In the genomic region with DNA sequence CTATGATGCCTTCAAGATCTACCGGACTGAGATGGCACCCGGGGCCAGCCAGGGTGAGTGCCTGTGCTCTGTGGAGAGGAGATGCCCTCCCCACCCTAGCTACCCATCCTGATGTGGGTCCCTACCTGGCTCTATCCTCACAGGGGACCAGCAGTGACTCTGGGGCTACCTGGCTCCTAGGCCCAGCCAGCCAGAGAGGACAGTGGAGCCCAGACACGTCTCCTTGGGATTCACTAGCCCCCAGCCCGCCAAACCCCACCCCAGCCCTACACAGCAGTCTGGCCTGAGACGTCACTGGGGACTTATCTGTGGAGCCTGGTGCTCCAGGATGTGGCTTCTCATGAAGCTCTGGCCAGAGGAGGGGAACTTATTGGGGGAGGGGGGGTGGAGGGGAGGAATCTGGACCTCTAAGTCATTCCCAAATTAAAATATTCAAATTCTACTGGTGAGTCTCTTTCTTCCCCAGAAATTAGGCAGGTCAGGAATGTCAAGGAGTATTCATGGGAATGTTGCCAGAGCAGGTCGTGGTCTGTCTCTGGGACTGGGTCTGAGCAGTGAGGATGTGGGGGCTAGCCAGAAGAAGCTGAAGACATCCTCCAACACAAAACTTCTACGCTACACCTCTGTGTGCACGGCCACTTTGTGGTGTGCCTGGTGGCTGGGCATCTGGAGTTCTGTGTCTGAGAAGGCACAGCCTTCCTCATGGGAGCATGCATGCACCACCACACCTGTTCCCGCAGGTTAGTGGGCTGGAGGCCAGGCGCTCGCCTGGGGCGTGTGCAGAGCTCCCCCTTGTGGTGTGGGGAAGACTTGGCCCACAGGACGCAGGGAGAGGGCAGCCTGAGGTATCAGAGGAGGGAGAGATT, we compare ENCODE assay signal across 2 cellular contexts.
TF ChIP-seq lines count a peak whose summit lies in the region.

No MANE protein-coding gene starts in this region.

TF ChIP-seq in WTC11, 78 proteins besides CTCF, POLR2A, EP300 and RAD21 (continued from another document):
- TF ChIP-seq, protein P1, sequence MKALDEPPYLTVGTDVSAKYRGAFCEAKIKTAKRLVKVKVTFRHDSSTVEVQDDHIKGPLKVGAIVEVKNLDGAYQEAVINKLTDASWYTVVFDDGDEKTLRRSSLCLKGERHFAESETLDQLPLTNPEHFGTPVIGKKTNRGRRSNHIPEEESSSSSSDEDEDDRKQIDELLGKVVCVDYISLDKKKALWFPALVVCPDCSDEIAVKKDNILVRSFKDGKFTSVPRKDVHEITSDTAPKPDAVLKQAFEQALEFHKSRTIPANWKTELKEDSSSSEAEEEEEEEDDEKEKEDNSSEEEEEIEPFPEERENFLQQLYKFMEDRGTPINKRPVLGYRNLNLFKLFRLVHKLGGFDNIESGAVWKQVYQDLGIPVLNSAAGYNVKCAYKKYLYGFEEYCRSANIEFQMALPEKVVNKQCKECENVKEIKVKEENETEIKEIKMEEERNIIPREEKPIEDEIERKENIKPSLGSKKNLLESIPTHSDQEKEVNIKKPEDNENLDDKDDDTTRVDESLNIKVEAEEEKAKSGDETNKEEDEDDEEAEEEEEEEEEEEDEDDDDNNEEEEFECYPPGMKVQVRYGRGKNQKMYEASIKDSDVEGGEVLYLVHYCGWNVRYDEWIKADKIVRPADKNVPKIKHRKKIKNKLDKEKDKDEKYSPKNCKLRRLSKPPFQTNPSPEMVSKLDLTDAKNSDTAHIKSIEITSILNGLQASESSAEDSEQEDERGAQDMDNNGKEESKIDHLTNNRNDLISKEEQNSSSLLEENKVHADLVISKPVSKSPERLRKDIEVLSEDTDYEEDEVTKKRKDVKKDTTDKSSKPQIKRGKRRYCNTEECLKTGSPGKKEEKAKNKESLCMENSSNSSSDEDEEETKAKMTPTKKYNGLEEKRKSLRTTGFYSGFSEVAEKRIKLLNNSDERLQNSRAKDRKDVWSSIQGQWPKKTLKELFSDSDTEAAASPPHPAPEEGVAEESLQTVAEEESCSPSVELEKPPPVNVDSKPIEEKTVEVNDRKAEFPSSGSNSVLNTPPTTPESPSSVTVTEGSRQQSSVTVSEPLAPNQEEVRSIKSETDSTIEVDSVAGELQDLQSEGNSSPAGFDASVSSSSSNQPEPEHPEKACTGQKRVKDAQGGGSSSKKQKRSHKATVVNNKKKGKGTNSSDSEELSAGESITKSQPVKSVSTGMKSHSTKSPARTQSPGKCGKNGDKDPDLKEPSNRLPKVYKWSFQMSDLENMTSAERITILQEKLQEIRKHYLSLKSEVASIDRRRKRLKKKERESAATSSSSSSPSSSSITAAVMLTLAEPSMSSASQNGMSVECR (CRISPR knock-in tag; IDR thresholded peaks at IDR 0.05; ENCODE audit: borderline replicate concordance), result 0 out of 2 replicates have a peak, but pooled peaks have one; percentile 40
- no peak for TF ChIP-seq ZNF138 (CRISPR knock-in tag; conservative IDR thresholded peaks at IDR 0.05)

TF ChIP-seq in liver, 16 proteins besides CTCF, POLR2A, EP300 and RAD21 (continued from another document):
- TF ChIP-seq REST (IDR thresholded peaks at IDR 0.05), result no peak
- TF ChIP-seq HNF4G (IDR thresholded peaks at IDR 0.05), result no peak
- TF ChIP-seq YY1 (IDR thresholded peaks at IDR 0.05), result no peak
- TF ChIP-seq JUND (IDR thresholded peaks at IDR 0.05), result no peak
- no peak for TF ChIP-seq RXRA (IDR thresholded peaks at IDR 0.05)
- no peak for TF ChIP-seq ATF3 (IDR thresholded peaks at IDR 0.05)
- TF ChIP-seq FOXA1 (IDR thresholded peaks at IDR 0.05), result no peak
- TF ChIP-seq MAX (IDR thresholded peaks at IDR 0.05), result no peak
